In the genomic region with DNA sequence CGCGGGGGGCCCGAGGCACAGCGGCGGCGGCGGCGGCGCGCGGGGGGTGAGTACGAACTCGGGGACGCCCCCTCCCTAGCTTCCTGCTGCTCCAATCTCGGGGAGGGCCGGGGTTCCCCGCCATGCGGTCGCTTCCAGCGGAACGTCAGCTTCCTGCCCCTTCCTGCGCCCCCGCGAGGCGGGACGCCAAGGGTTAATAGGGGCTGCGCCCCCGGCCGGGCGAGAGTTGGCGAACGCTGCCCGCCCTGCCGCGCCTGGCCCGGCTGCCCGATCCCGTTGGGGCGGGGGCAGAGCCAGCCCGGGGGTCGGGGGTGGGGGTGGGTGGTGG, we compare ENCODE assay signal across 8 cellular contexts. TPM values are rescaled to one million over a fixed set of nuclear protein-coding genes. Genes with fewer than 3 reads are reported as not detected.
DNase-seq lines count a peak whose midpoint lies in the region; ATAC-seq and TF ChIP-seq lines count a peak whose summit lies in the region.

No MANE protein-coding gene starts in this region.

- H3K27me3 ChIP-seq in body of pancreas, result no peaks in the 10 kb centered on the region
- H3K27me3 ChIP-seq in lung (ENCODE audit: control insufficient read depth, insufficient read depth), result no peaks in the 10 kb centered on the region
- peaks cover 0 to 32% of the 10 kb centered on the region in 2 donors for H3K27me3 ChIP-seq in tibial artery

- H3K9me3 ChIP-seq in body of pancreas (no peaks in the 10 kb centered on the region), lung (ENCODE audit: control insufficient read depth in 2 of 2, insufficient read depth in 1 of 2, low read length in 1 of 2) (no peaks in the 10 kb centered on the region), tibial artery (no peaks in the 10 kb centered on the region)

- H3K27ac ChIP-seq in body of pancreas, result peak overlapping the region in 2 of 4 donors; percentile 72 to 73
- H3K27ac ChIP-seq in lung (ENCODE audit: low read depth in 1 of 2, low read length in 1 of 2), result peak overlapping the region in 1 of 2 donors; percentile 30
- H3K27ac ChIP-seq in tibial artery, result peak overlapping the region; percentile 79 to 88

- no peak for TF ChIP-seq POLR2A in body of pancreas (IDR thresholded peaks at IDR 0.05)

- peak; percentile 40 for DNase-seq in activated CD4-positive, alpha-beta T cell treated with anti-CD3 and anti-CD28 coated beads for 48 hours
- no peak for DNase-seq in activated CD4-positive, alpha-beta T cell treated with anti-CD3 and anti-CD28 coated beads for 1 hour
- DNase-seq in body of pancreas (peak in 1 of 4 donors; percentile 23), lung (ENCODE audit: low spot score) (no peak), tibial artery (no peak)

- peak; percentile 1 for ATAC-seq in body of pancreas
- no peak for ATAC-seq in lung (ENCODE audit: insufficient read depth, low FRiP score)
- no peak for ATAC-seq in GM21360 (IDR thresholded peaks at IDR 0.05; ENCODE audit: unreplicated experiment)
- ATAC-seq in GM18498 (IDR thresholded peaks at IDR 0.05; ENCODE audit: unreplicated experiment), result no peak
- no peak for ATAC-seq in HG03469 (IDR thresholded peaks at IDR 0.05; ENCODE audit: unreplicated experiment)

- intact Hi-C loops in body of pancreas (cut with DNase I), result loop anchor here (5.0 kb wide), 1 partner anchor 64 kb away; no protein-coding TSS in a partner anchor
- intact Hi-C loops in tibial artery (cut with DNase I; ENCODE audit: low total_unique reads), result loop anchor here (2.0 to 5.0 kb wide), 2 partner anchors 91 to 137 kb away; no protein-coding TSS in a partner anchor

- H3K4me1 ChIP-seq in body of pancreas (peaks cover 26% of the 10 kb centered on the region), lung (ENCODE audit: control insufficient read depth in 2 of 2, insufficient read depth in 2 of 2, low read length in 2 of 2) (peaks cover 3 to 8% of the 10 kb centered on the region in 2 donors), tibial artery (peaks cover 0 to 42% (median 33%) of the 10 kb centered on the region in 4 donors)

- TF ChIP-seq CTCF in body of pancreas (IDR thresholded peaks at IDR 0.05) (no peak), lung (IDR thresholded peaks at IDR 0.05; ENCODE audit: control extremely low read depth, extremely low read depth) (no peak), tibial artery (IDR thresholded peaks at IDR 0.05) (no peak)

- H3K4me3 ChIP-seq in body of pancreas (peak overlapping the region; percentile 31 to 37), lung (peak overlapping the region; percentile 39), tibial artery (peak overlapping the region; percentile 57 to 72)

- H3K36me3 ChIP-seq in body of pancreas (replicated peaks in 1 of 2; ENCODE audit: insufficient read depth in 1 of 2, low read depth in 2 of 2) (no peaks in the 10 kb centered on the region), lung (ENCODE audit: control insufficient read depth in 2 of 2, insufficient read depth in 2 of 2, low read length in 2 of 2) (no peaks in the 10 kb centered on the region), tibial artery (no peaks in the 10 kb centered on the region)

- WGBS in body of pancreas, 2 donors, result 1% methylated on average over 20 of the region's 41 CpGs; no CpG with 5 or more reads in 1 of the 2 donors
- 1 to 2% methylated on average over 17 to 41 of the region's 41 CpGs for WGBS in lung, 2 donors

RNA-seq across cellular contexts. Expression of a gene that starts 0.6 kb away (rescaled TPM):
- total RNA-seq in body of pancreas (10 to 100 TPM; 24.1 to 58.0 TPM), lung (10 to 100 TPM; 18.4 to 25.6 TPM)
- 10 to 100 TPM; 10.9 to 16.3 TPM for polyA plus RNA-seq in lung

RNA-seq across cellular contexts. Expression of a gene that starts 56.8 kb away (rescaled TPM):
- total RNA-seq in body of pancreas (100 to 1,000 TPM; 135 to 249 TPM), lung (1 to 10 TPM; 4.7 to 4.8 TPM)
- 1 to 10 TPM in 1 of 2 donors, under 1 TPM in 1; 0.47 to 6.7 TPM for polyA plus RNA-seq in lung

Comparison
In these comparisons a context has a peak if more than half of its experiments do, and no peak if none do; other contexts are left out.
1. RNA of a gene that starts 56.8 kb away (total RNA-seq): 135 to 249 TPM in body of pancreas; 4.7 to 4.8 TPM in lung; every median in the first group is over 10 times any median in the second.
2. Peak in every context shown above with its lines, with median percentiles within 50 percentile points of each other: H3K4me3 ChIP-seq.